ENCODE assay signal across 2 cellular contexts in the genomic region with DNA sequence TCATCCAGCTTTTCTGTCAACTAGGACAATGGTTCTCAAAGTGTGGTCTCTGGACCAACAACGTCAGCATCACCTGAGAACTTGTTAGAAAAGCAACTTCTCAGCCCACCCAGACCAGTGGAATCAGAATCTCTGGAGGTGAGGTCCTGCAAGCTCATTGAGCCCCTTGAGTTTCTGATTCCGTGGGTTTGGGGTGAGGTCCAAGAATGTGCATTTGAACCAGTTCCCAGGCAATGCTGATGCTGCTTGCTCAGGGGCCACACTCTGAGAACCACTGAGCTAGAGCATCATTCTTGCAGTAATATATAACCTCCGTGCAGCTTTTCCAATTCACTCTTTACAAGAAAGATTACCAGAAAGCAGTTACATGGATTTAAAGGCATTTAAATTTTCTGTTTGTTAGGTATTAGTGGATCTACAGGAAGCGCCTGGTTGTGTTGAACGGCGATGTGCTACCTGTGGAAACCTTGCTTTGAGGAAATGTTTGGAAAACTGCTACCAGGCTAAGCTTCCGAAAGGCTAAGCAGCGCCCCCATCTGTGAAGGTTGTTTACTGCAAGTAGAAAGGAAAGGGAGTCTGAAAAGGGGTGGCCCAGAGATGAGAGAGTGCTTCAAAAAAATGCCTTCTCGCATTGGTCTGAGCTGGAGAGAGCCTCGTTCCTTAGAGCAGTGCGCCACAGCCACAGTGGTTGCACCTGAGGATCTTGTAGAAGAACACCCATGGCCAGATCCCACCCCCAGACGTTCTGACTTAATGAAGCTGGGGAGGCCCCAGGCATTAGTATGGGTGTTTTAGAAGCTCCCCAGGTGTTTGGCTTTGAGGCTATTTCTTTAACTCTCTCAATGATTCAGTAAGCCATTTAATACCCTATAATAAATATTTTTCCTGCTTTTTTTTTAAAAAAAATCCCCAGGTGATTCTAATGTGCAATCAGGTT.
TF ChIP-seq lines count a peak whose summit lies in the region.

No MANE protein-coding gene starts in this region.

TF ChIP-seq in GM23338, 12 proteins besides CTCF, POLR2A, EP300 and RAD21 (continues in another document):
- TF ChIP-seq ZNF114 (CRISPR knock-in tag; IDR thresholded peaks at IDR 0.05) (no peak), POLR2AphosphoS5 (IDR thresholded peaks at IDR 0.05; ENCODE audit: low read depth) (no peak), STAT1 (IDR thresholded peaks at IDR 0.05; ENCODE audit: unreplicated experiment) (no peak), EZH2phosphoT487 (IDR thresholded peaks at IDR 0.05; ENCODE audit: unreplicated experiment) (no peak), JUNB (IDR thresholded peaks at IDR 0.05; ENCODE audit: unreplicated experiment) (no peak), CREB1 (CRISPR knock-in tag; IDR thresholded peaks at IDR 0.05; ENCODE audit: low read depth) (no peak), ZNF331 (CRISPR knock-in tag; IDR thresholded peaks at IDR 0.05; ENCODE audit: low read depth) (no peak)
- TF ChIP-seq, protein P1, sequence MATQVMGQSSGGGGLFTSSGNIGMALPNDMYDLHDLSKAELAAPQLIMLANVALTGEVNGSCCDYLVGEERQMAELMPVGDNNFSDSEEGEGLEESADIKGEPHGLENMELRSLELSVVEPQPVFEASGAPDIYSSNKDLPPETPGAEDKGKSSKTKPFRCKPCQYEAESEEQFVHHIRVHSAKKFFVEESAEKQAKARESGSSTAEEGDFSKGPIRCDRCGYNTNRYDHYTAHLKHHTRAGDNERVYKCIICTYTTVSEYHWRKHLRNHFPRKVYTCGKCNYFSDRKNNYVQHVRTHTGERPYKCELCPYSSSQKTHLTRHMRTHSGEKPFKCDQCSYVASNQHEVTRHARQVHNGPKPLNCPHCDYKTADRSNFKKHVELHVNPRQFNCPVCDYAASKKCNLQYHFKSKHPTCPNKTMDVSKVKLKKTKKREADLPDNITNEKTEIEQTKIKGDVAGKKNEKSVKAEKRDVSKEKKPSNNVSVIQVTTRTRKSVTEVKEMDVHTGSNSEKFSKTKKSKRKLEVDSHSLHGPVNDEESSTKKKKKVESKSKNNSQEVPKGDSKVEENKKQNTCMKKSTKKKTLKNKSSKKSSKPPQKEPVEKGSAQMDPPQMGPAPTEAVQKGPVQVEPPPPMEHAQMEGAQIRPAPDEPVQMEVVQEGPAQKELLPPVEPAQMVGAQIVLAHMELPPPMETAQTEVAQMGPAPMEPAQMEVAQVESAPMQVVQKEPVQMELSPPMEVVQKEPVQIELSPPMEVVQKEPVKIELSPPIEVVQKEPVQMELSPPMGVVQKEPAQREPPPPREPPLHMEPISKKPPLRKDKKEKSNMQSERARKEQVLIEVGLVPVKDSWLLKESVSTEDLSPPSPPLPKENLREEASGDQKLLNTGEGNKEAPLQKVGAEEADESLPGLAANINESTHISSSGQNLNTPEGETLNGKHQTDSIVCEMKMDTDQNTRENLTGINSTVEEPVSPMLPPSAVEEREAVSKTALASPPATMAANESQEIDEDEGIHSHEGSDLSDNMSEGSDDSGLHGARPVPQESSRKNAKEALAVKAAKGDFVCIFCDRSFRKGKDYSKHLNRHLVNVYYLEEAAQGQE (IDR thresholded peaks at IDR 0.05; ENCODE audit: unreplicated experiment): no peak
- TF ChIP-seq, protein P2, sequence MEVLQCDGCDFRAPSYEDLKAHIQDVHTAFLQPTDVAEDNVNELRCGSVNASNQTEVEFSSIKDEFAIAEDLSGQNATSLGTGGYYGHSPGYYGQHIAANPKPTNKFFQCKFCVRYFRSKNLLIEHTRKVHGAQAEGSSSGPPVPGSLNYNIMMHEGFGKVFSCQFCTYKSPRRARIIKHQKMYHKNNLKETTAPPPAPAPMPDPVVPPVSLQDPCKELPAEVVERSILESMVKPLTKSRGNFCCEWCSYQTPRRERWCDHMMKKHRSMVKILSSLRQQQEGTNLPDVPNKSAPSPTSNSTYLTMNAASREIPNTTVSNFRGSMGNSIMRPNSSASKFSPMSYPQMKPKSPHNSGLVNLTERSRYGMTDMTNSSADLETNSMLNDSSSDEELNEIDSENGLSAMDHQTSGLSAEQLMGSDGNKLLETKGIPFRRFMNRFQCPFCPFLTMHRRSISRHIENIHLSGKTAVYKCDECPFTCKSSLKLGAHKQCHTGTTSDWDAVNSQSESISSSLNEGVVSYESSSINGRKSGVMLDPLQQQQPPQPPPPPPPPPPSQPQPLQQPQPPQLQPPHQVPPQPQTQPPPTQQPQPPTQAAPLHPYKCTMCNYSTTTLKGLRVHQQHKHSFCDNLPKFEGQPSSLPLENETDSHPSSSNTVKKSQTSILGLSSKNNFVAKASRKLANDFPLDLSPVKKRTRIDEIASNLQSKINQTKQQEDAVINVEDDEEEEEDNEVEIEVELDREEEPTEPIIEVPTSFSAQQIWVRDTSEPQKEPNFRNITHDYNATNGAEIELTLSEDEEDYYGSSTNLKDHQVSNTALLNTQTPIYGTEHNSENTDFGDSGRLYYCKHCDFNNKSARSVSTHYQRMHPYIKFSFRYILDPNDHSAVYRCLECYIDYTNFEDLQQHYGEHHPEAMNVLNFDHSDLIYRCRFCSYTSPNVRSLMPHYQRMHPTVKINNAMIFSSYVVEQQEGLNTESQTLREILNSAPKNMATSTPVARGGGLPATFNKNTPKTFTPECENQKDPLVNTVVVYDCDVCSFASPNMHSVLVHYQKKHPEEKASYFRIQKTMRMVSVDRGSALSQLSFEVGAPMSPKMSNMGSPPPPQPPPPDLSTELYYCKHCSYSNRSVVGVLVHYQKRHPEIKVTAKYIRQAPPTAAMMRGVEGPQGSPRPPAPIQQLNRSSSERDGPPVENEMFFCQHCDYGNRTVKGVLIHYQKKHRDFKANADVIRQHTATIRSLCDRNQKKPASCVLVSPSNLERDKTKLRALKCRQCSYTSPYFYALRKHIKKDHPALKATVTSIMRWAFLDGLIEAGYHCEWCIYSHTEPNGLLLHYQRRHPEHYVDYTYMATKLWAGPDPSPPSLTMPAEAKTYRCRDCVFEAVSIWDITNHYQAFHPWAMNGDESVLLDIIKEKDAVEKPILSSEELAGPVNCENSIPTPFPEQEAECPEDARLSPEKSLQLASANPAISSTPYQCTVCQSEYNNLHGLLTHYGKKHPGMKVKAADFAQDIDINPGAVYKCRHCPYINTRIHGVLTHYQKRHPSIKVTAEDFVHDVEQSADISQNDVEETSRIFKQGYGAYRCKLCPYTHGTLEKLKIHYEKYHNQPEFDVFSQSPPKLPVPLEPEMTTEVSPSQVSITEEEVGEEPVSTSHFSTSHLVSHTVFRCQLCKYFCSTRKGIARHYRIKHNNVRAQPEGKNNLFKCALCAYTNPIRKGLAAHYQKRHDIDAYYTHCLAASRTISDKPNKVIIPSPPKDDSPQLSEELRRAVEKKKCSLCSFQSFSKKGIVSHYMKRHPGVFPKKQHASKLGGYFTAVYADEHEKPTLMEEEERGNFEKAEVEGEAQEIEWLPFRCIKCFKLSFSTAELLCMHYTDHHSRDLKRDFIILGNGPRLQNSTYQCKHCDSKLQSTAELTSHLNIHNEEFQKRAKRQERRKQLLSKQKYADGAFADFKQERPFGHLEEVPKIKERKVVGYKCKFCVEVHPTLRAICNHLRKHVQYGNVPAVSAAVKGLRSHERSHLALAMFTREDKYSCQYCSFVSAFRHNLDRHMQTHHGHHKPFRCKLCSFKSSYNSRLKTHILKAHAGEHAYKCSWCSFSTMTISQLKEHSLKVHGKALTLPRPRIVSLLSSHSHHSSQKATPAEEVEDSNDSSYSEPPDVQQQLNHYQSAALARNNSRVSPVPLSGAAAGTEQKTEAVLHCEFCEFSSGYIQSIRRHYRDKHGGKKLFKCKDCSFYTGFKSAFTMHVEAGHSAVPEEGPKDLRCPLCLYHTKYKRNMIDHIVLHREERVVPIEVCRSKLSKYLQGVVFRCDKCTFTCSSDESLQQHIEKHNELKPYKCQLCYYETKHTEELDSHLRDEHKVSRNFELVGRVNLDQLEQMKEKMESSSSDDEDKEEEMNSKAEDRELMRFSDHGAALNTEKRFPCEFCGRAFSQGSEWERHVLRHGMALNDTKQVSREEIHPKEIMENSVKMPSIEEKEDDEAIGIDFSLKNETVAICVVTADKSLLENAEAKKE (CRISPR knock-in tag; IDR thresholded peaks at IDR 0.05): no peak

TF ChIP-seq in GM12878, 131 proteins besides CTCF, POLR2A, EP300 and RAD21:
- TF ChIP-seq, protein P3, sequence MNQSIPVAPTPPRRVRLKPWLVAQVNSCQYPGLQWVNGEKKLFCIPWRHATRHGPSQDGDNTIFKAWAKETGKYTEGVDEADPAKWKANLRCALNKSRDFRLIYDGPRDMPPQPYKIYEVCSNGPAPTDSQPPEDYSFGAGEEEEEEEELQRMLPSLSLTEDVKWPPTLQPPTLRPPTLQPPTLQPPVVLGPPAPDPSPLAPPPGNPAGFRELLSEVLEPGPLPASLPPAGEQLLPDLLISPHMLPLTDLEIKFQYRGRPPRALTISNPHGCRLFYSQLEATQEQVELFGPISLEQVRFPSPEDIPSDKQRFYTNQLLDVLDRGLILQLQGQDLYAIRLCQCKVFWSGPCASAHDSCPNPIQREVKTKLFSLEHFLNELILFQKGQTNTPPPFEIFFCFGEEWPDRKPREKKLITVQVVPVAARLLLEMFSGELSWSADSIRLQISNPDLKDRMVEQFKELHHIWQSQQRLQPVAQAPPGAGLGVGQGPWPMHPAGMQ (IDR thresholded peaks at IDR 0.05; ENCODE audit: borderline replicate concordance): no peak
- no peak for TF ChIP-seq CREB1 (IDR thresholded peaks at IDR 0.05; ENCODE audit: low read depth)
- TF ChIP-seq SIN3A (IDR thresholded peaks at IDR 0.05; ENCODE audit: low read depth, low read length): no peak
- no peak for TF ChIP-seq IKZF2 (IDR thresholded peaks at IDR 0.05)
- TF ChIP-seq SMC3 (IDR thresholded peaks at IDR 0.05; ENCODE audit: borderline replicate concordance, low read length): peak; percentile 29; the same call in 1 of the 2 replicates
- no peak for TF ChIP-seq SREBF1 (IDR thresholded peaks at IDR 0.05; ENCODE audit: low read length)
- 0 out of 2 replicates have a peak, but pooled peaks have one; percentile 63 for TF ChIP-seq SMARCA5 (IDR thresholded peaks at IDR 0.05)
- TF ChIP-seq ATF7 (IDR thresholded peaks at IDR 0.05; ENCODE audit: low read depth): no peak
